Comparison of ENCODE assay signal across 22 cellular contexts in the genomic region with DNA sequence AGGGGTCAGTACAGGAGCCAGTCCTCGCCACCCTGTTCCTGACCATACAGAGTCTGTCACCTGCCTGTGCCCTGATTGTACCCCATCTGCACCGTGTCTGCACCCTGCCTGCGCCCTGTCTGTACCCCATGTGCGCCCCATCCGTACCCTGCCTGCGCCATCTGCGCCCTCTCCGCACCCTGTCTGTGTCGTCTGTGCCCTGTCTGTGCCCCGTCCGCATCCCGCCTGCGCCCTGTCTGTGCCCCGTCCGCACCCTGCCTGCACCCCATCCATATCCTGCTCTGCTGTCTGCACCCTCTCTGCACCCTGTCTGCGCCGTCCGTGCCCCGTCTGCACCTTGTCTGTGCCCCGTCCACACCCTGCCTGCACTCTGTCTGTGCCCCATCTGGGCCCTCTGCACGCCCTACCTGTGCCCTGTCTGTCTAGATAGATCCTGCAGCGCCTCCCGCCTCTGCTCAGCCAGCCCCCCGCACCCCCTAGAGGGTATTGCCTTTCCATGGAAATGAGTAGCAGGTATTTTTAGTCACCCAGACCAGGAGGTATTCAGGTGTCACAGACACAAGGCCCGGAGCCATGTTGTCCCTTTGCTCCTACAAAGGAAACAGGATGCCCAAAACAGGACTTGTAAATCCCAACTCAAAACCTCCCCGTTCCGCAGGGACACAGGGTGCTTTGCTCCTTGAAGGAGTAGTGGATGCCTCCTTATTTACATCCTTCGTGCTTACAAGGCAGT. TPM values are rescaled to one million over a fixed set of nuclear protein-coding genes. Genes with fewer than 3 reads are reported as not detected.
DNase-seq lines count a peak whose midpoint lies in the region; ATAC-seq and TF ChIP-seq lines count a peak whose summit lies in the region.
"Had no signal": no experiment of that assay in that cellular context is flagged by ENCODE, and none has a peak within 500 bp of the region (broad histone marks: within the 10 kb centered on the region; RNA-seq: fewer than 3 reads in every experiment).

No MANE protein-coding gene starts in this region.

- POLR2A ChIA-PET in activated CD8-positive, alpha-beta T cell treated with anti-CD3 and anti-CD28 coated beads for 36 hours (lab: Charles Lee), result no interaction called here

- no peaks in the 10 kb centered on the region for H4K20me1 ChIP-seq in neural progenitor cell (ENCODE audit: low read depth)

- no peaks in the 10 kb centered on the region for H3K27me3 ChIP-seq in neural progenitor cell
- H3K27me3 ChIP-seq in aorta (ENCODE audit: control insufficient read depth in 1 of 2, insufficient read depth in 2 of 2, low read length in 1 of 2), result no peaks in the 10 kb centered on the region
- H3K27me3 ChIP-seq: gastroesophageal sphincter had no signal

- peaks cover 78% of the 10 kb centered on the region for H3K4me1 Mint-ChIP-seq in stimulated activated naive CD8-positive, alpha-beta T cell treated with anti-CD3 and anti-CD28 coated beads, Interleukin-15, amount 100 ng/mL, for 72 hours
- H3K4me1 Mint-ChIP-seq in effector memory CD8-positive, alpha-beta T cell (ENCODE audit: low read depth in 2 of 2), result peaks cover 36 to 53% of the 10 kb centered on the region in 2 donors
- peaks cover 33% of the 10 kb centered on the region for H3K4me1 Mint-ChIP-seq in neural progenitor cell
- peaks cover 14% of the 10 kb centered on the region for H3K4me1 Mint-ChIP-seq in activated CD8-positive, alpha-beta T cell treated with anti-CD3 and anti-CD28 coated beads for 36 hours (ENCODE audit: low read depth)

- H3K27ac Mint-ChIP-seq in stimulated activated naive CD8-positive, alpha-beta T cell treated with anti-CD3 and anti-CD28 coated beads, Interleukin-15, amount 100 ng/mL, for 72 hours, result no peak overlapping the region
- peak overlapping the region; percentile 59 to 81 for H3K27ac Mint-ChIP-seq in effector memory CD8-positive, alpha-beta T cell
- peak overlapping the region; percentile 79 for H3K27ac Mint-ChIP-seq in neural progenitor cell
- no peak overlapping the region for H3K27ac Mint-ChIP-seq in activated CD8-positive, alpha-beta T cell treated with anti-CD3 and anti-CD28 coated beads for 36 hours

- H3K4me3 ChIP-seq in neural progenitor cell, result no peak overlapping the region
- H3K4me3 ChIP-seq in aorta (ENCODE audit: low read length in 2 of 2), result no peak overlapping the region
- H3K4me3 ChIP-seq: gastroesophageal sphincter, tibial artery had no signal

- CTCF ChIA-PET in activated CD8-positive, alpha-beta T cell treated with anti-CD3 and anti-CD28 coated beads for 36 hours (lab: Charles Lee), result no interaction called here

- peaks cover 24% of the 10 kb centered on the region for H3F3A ChIP-seq in neural progenitor cell (ENCODE audit: low read depth)

- H2AFZ ChIP-seq in neural progenitor cell (replicated peaks), result no peak overlapping the region

- H3K27ac ChIP-seq in neural progenitor cell (no peak overlapping the region), aorta (ENCODE audit: low read depth in 1 of 2, low read length in 2 of 2) (no peak overlapping the region)
- H3K27ac ChIP-seq: brain microvascular endothelial cell, gastroesophageal sphincter, tibial artery had no signal

- no peak overlapping the region for H3K9ac ChIP-seq in neural progenitor cell

- H3K36me3 ChIP-seq in neural progenitor cell, result no peaks in the 10 kb centered on the region
- no peaks in the 10 kb centered on the region for H3K36me3 ChIP-seq in aorta (ENCODE audit: control insufficient read depth in 1 of 2, insufficient read depth in 2 of 2, low read length in 1 of 2)
- H3K36me3 ChIP-seq: brain microvascular endothelial cell, tibial artery had no signal

- no peak overlapping the region for H3K4me3 Mint-ChIP-seq in stimulated activated naive CD8-positive, alpha-beta T cell treated with anti-CD3 and anti-CD28 coated beads, Interleukin-15, amount 100 ng/mL, for 72 hours
- H3K4me3 Mint-ChIP-seq in effector memory CD8-positive, alpha-beta T cell, result no peak overlapping the region
- no peak overlapping the region for H3K4me3 Mint-ChIP-seq in neural progenitor cell
- H3K4me3 Mint-ChIP-seq in activated CD8-positive, alpha-beta T cell treated with anti-CD3 and anti-CD28 coated beads for 36 hours, result no peak overlapping the region

- H3K4me1 ChIP-seq in neural progenitor cell (peaks cover 28% of the 10 kb centered on the region), aorta (ENCODE audit: control insufficient read depth in 1 of 2, insufficient read depth in 2 of 2, low read length in 2 of 2) (no peaks in the 10 kb centered on the region)
- H3K4me1 ChIP-seq: gastroesophageal sphincter, tibial artery had no signal

- WGBS in aorta, 2 donors, result 92% methylated on average over 28 of the region's 28 CpGs

- H3K9me3 ChIP-seq in neural progenitor cell (ENCODE audit: low read depth), result no peaks in the 10 kb centered on the region
- no peaks in the 10 kb centered on the region for H3K9me3 ChIP-seq in aorta (ENCODE audit: control insufficient read depth, low read length)
- H3K9me3 ChIP-seq: gastroesophageal sphincter, tibial artery had no signal

- peaks cover 17% of the 10 kb centered on the region for H3K36me3 Mint-ChIP-seq in effector memory CD8-positive, alpha-beta T cell (ENCODE audit: insufficient read depth)
- H3K36me3 Mint-ChIP-seq in neural progenitor cell, result no peaks in the 10 kb centered on the region
- H3K36me3 Mint-ChIP-seq in activated CD8-positive, alpha-beta T cell treated with anti-CD3 and anti-CD28 coated beads for 36 hours (ENCODE audit: low read depth), result no peaks in the 10 kb centered on the region

- no peak for TF ChIP-seq CTCF in neural progenitor cell (IDR thresholded peaks at IDR 0.05)
- TF ChIP-seq CTCF in activated CD8-positive, alpha-beta T cell treated with anti-CD3 and anti-CD28 coated beads for 36 hours (IDR thresholded peaks at IDR 0.05), result no peak

- ATAC-seq in stimulated activated naive CD8-positive, alpha-beta T cell treated with anti-CD3 and anti-CD28 coated beads, Interleukin-15, amount 100 ng/mL, for 72 hours, result peak; percentile 44
- ATAC-seq in stimulated activated naive CD8-positive, alpha-beta T cell treated with anti-CD3 and anti-CD28 coated beads, Interleukin-15, Interleukin-2, amounts not matched to agents 100 U/mL and 50 U/mL, for 24 hours, result no peak
- no peak for ATAC-seq in effector memory CD8-positive, alpha-beta T cell (replicated peaks)
- ATAC-seq in aorta (ENCODE audit: low FRiP score), result no peak
- ATAC-seq in HG03460 (IDR thresholded peaks at IDR 0.05; ENCODE audit: unreplicated experiment), result no peak
- no peak for ATAC-seq in activated CD8-positive, alpha-beta T cell treated with anti-CD3 and anti-CD28 coated beads for 36 hours
- ATAC-seq: gastroesophageal sphincter had no signal

- no peak for DNase-seq in stimulated activated naive CD8-positive, alpha-beta T cell treated with anti-CD3 and anti-CD28 coated beads, Interleukin-15, amount 100 ng/mL, for 72 hours
- no peak for DNase-seq in stimulated activated naive CD8-positive, alpha-beta T cell treated with anti-CD3 and anti-CD28 coated beads, Interleukin-15, Interleukin-2, amounts not matched to agents 100 U/mL and 50 U/mL, for 24 hours
- DNase-seq in effector memory CD8-positive, alpha-beta T cell, result no peak
- DNase-seq in neural progenitor cell (ENCODE audit: low spot score) (no peak), aorta (peak; percentile 39 to 70), SHP77 (lab: John Stamatoyannopoulos, UW) (no peak)
- no peak for DNase-seq in activated CD8-positive, alpha-beta T cell treated with anti-CD3 and anti-CD28 coated beads for 36 hours
- DNase-seq: activated CD4-positive, alpha-beta T cell treated with anti-CD3 and anti-CD28 coated beads, Interleukin-2, amount 50 U/mL, for 4 hours; activated gamma-delta T cell; brain microvascular endothelial cell; cortex of kidney; islet precursor cell; NCI-H1092; NCI-H187 treated with DMSO at 0.1 percent for 48 hours; NCI-H226; NCI-H774; stimulated activated CD4-positive, alpha-beta T cell treated with anti-CD3 and anti-CD28 coated beads, Interleukin-4, amount 100 ng/mL, for 1 hour; stimulated activated naive CD4-positive, alpha-beta T cell; T-helper 9 cell had no signal

- no peaks in the 10 kb centered on the region for H3K27me3 Mint-ChIP-seq in stimulated activated naive CD8-positive, alpha-beta T cell treated with anti-CD3 and anti-CD28 coated beads, Interleukin-15, amount 100 ng/mL, for 72 hours
- H3K27me3 Mint-ChIP-seq in effector memory CD8-positive, alpha-beta T cell, result no peaks in the 10 kb centered on the region
- peaks cover 14% of the 10 kb centered on the region for H3K27me3 Mint-ChIP-seq in neural progenitor cell (ENCODE audit: insufficient read depth, low read depth)
- no peaks in the 10 kb centered on the region for H3K27me3 Mint-ChIP-seq in activated CD8-positive, alpha-beta T cell treated with anti-CD3 and anti-CD28 coated beads for 36 hours

- H3K79me2 ChIP-seq in neural progenitor cell (ENCODE audit: low read depth), result no peaks in the 10 kb centered on the region

- no peak overlapping the region for H3K4me2 ChIP-seq in neural progenitor cell

- no peaks in the 10 kb centered on the region for H3K9me3 Mint-ChIP-seq in stimulated activated naive CD8-positive, alpha-beta T cell treated with anti-CD3 and anti-CD28 coated beads, Interleukin-15, amount 100 ng/mL, for 72 hours
- H3K9me3 Mint-ChIP-seq in effector memory CD8-positive, alpha-beta T cell, result no peaks in the 10 kb centered on the region
- no peaks in the 10 kb centered on the region for H3K9me3 Mint-ChIP-seq in neural progenitor cell
- no peaks in the 10 kb centered on the region for H3K9me3 Mint-ChIP-seq in activated CD8-positive, alpha-beta T cell treated with anti-CD3 and anti-CD28 coated beads for 36 hours

- intact Hi-C loops in aorta (cut with DNase I), result loop anchor here in 1 of 2 donors (10.0 kb wide), 1 partner anchor 205 kb away; a partner anchor contains a TSS
- intact Hi-C loops in activated CD8-positive, alpha-beta T cell treated with anti-CD3 and anti-CD28 coated beads for 36 hours (cut with micrococcal nuclease), result no loop called here

RNA-seq across cellular contexts. Expression of a gene that starts 7.7 kb away (rescaled TPM):
- total RNA-seq in neural progenitor cell (ENCODE audit: low replicate concordance) (8.9 and 13.0 TPM in 2 replicates), aorta (10 to 100 TPM in 1 of 2 donors, 1 to 10 TPM in 1; 7.8 to 15.1 TPM)
- polyA plus RNA-seq in aorta, result 1 to 10 TPM; 2.4 to 4.8 TPM
- total RNA-seq in activated CD8-positive, alpha-beta T cell treated with anti-CD3 and anti-CD28 coated beads for 36 hours, result 10 to 100 TPM; 16.5 to 16.8 TPM

RNA-seq across cellular contexts. Expression of a gene that starts 45.8 kb away (rescaled TPM):
- 2.2 and 8.5 TPM in 2 replicates for total RNA-seq in neural progenitor cell (ENCODE audit: low replicate concordance)
- total RNA-seq in aorta, result 10 to 100 TPM; 17.1 to 36.2 TPM
- 1 to 10 TPM; 5.5 to 6.6 TPM for polyA plus RNA-seq in aorta
- 100 to 1,000 TPM; 290 to 299 TPM for total RNA-seq in activated CD8-positive, alpha-beta T cell treated with anti-CD3 and anti-CD28 coated beads for 36 hours

Comparison
In these comparisons a context has a peak if more than half of its experiments do, and no peak if none do; other contexts are left out.
1. DNase-seq: peak in aorta (2 of 2); none in stimulated activated naive CD8-positive, alpha-beta T cell treated with anti-CD3 and anti-CD28 coated beads, Interleukin-15, amount 100 ng/mL, for 72 hours (0 of 2), stimulated activated naive CD8-positive, alpha-beta T cell treated with anti-CD3 and anti-CD28 coated beads, Interleukin-15, Interleukin-2, amounts not matched to agents 100 U/mL and 50 U/mL, for 24 hours (single experiment), effector memory CD8-positive, alpha-beta T cell (0 of 3), neural progenitor cell (single experiment), SHP77 (0 of 2) and activated CD8-positive, alpha-beta T cell treated with anti-CD3 and anti-CD28 coated beads for 36 hours (single experiment).
2. H3K27ac Mint-ChIP-seq: peak in effector memory CD8-positive, alpha-beta T cell (2 of 2) and neural progenitor cell (single experiment); none in stimulated activated naive CD8-positive, alpha-beta T cell treated with anti-CD3 and anti-CD28 coated beads, Interleukin-15, amount 100 ng/mL, for 72 hours (0 of 2) and activated CD8-positive, alpha-beta T cell treated with anti-CD3 and anti-CD28 coated beads for 36 hours (single experiment).
3. RNA of a gene that starts 45.8 kb away (total RNA-seq): 290 to 299 TPM in activated CD8-positive, alpha-beta T cell treated with anti-CD3 and anti-CD28 coated beads for 36 hours; 17.1 to 36.2 TPM in aorta and 2.2 to 8.5 TPM in neural progenitor cell; every median in the first group is over 4 times any median in the second.